ENCODE assay signal across 9 cellular contexts in the genomic region with DNA sequence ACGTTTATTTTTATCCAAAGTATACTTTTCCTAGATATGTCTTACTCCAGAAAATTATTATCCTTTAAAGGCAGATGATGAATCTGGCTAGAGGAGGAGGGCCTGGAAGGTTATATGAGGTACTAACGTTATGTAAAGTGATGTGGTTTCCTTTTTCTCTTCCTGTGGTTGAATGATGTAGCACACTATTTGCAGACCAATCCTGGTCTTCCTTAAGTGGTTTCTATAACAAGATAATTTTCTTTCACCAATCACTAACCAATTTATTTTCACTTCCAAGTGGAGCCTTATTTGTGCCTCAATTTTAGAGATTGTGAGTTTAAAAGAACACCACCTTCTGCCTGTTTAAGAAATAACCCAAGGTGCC.
DNase-seq lines count a peak whose midpoint lies in the region; ATAC-seq and TF ChIP-seq lines count a peak whose summit lies in the region.
"Had no signal": no experiment of that assay in that cellular context is flagged by ENCODE, and none has a peak within 500 bp of the region (broad histone marks: within the 10 kb centered on the region; RNA-seq: fewer than 3 reads in every experiment).

No MANE protein-coding gene starts in this region.

- peak; percentile 35 for ATAC-seq in HG02970 (IDR thresholded peaks at IDR 0.05; ENCODE audit: low FRiP score, unreplicated experiment)

- intact Hi-C loops in PC-9 (cut with micrococcal nuclease; ENCODE audit: unreplicated experiment): no loop called here

- H3K27me3 ChIP-seq in osteoblast (ENCODE audit: insufficient read depth, low read length): no peaks in the 10 kb centered on the region
- H3K27me3 ChIP-seq in PC-9 (ENCODE audit: insufficient read depth, low read depth): no peaks in the 10 kb centered on the region
- H3K27me3 ChIP-seq in SJCRH30: no peaks in the 10 kb centered on the region

- DNase-seq in DMS 273 (lab: John Stamatoyannopoulos, UW; ENCODE audit: unreplicated experiment) (peak; percentile 23), DMS 273 treated with DMSO at 0.1 percent for 48 hours (lab: John Stamatoyannopoulos, UW) (no peak), NOMO-1 treated with DMSO at 0.1 percent for 48 hours (lab: John Stamatoyannopoulos, UW; ENCODE audit: unreplicated experiment) (peak; percentile 89), osteoblast (ENCODE audit: insufficient read length, low spot score, missing footprints) (peak; percentile 69), PC-9 (no peak), NCI-H1105 (lab: John Stamatoyannopoulos, UW) (no peak), SJCRH30 (no peak)

- H3K36me3 ChIP-seq in osteoblast (ENCODE audit: insufficient read depth, low read length): no peaks in the 10 kb centered on the region
- H3K36me3 ChIP-seq in PC-9 (ENCODE audit: low read depth): no peaks in the 10 kb centered on the region
- no peaks in the 10 kb centered on the region for H3K36me3 ChIP-seq in SJCRH30

- H3K79me2 ChIP-seq in osteoblast (ENCODE audit: insufficient read depth, low read length) (no peaks in the 10 kb centered on the region), PC-9 (ENCODE audit: low read depth) (no peaks in the 10 kb centered on the region)

- no peak overlapping the region for H3K4me3 ChIP-seq in osteoblast (ENCODE audit: insufficient read depth, low read length)
- H3K4me3 ChIP-seq in PC-9: no peak overlapping the region
- no peak overlapping the region for H3K4me3 ChIP-seq in SJCRH30

- no peaks in the 10 kb centered on the region; the same call in none of the 2 replicates for H3K9me2 ChIP-seq in PC-9 (ENCODE audit: insufficient read depth)

- no peaks in the 10 kb centered on the region for H3F3A ChIP-seq in PC-9 (ENCODE audit: insufficient read depth, low read depth)

- H2AFZ ChIP-seq in osteoblast (ENCODE audit: low read length) (peak overlapping the region; percentile 55), PC-9 (no peak overlapping the region)

- H3K4me2 ChIP-seq in osteoblast (ENCODE audit: insufficient read depth, low read length) (no peak overlapping the region), PC-9 (no peak overlapping the region)

- TF ChIP-seq CTCF in osteoblast (IDR thresholded peaks at IDR 0.05; ENCODE audit: extremely low read depth, low read depth, low read length) (no peak), PC-9 (conservative IDR thresholded peaks at IDR 0.05) (no peak)

- BruUV-seq in PC-9 (replicated peaks; lab: Mats Ljungman, UMichigan): no TSS peak

- H3K27ac ChIP-seq in osteoblast (ENCODE audit: low read depth, low read length) (no peak overlapping the region), PC-9 (no peak overlapping the region), SJCRH30 (no peak overlapping the region)
- H3K27ac ChIP-seq: 22Rv1 had no signal

- POLR2A ChIA-PET in PC-9 (lab: Charles Lee; ENCODE audit: unreplicated experiment): no interaction called here

- H3K4me1 ChIP-seq in osteoblast (ENCODE audit: insufficient read depth, low read length) (no peaks in the 10 kb centered on the region), PC-9 (replicated peaks; ENCODE audit: insufficient read depth) (no peaks in the 10 kb centered on the region), SJCRH30 (no peaks in the 10 kb centered on the region)

- H4K20me1 ChIP-seq in osteoblast (ENCODE audit: insufficient read depth, low read length) (no peaks in the 10 kb centered on the region), PC-9 (ENCODE audit: insufficient read depth) (no peaks in the 10 kb centered on the region)

- H3K9me3 ChIP-seq in osteoblast (ENCODE audit: low read depth, low read length) (no peaks in the 10 kb centered on the region), PC-9 (ENCODE audit: insufficient read depth, low read depth) (no peaks in the 10 kb centered on the region), SJCRH30 (replicated peaks) (no peaks in the 10 kb centered on the region)

- CTCF ChIA-PET in PC-9 (lab: Charles Lee): no interaction called here

Comparison
In these comparisons a context has a peak if more than half of its experiments do, and no peak if none do; other contexts are left out.
1. DNase-seq: peak in DMS 273 (single experiment), NOMO-1 treated with DMSO at 0.1 percent for 48 hours (single experiment) and osteoblast (single experiment); none in DMS 273 treated with DMSO at 0.1 percent for 48 hours (single experiment), PC-9 (0 of 2), NCI-H1105 (single experiment) and SJCRH30 (0 of 2).